Comparison of ENCODE assay signal across 8 cellular contexts in the genomic region with DNA sequence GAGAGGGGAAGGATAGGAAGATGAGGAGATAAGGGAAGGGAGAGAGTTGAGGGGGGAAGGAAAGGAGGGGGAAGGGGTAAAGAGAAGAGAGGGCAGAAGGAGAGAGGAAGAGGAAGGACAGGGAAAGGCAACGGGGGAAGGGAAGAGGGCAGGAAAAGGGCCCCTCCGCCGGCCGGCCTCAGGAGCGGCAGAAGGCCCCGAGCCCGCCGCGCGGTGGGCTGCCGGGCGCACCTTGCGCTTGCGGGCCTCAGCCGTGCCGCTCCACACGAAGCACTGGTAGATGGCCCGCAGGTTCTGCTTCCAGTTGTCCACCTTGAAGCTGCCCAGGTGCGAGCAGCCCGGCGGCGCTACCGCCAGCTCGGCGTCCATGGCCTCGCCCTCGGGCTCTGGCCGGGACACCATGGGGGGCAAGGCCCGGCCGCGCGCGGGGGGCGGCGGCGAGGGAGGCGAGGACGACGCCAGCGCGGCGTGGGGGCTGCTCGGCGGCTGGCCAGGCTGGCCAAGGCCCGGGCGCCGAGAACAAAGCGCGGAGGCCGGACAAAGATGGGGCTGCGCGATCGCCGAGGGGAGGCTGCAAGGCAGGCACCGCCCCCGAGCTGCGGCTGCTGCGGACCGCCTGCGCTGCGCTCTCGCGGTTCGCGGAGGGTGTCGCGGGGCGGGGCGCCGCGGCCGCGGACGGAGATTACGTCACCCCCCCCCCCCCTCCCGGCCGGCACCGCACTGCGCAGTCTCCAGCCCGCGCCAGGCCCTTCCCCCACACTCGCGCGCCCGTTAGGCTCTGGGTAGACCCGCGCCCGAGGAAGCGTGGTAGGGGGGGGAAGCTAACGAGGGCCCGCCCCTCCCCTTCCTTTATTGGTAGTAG. TPM values are rescaled to one million over a fixed set of nuclear protein-coding genes. Genes with fewer than 3 reads are reported as not detected.
DNase-seq lines count a peak whose midpoint lies in the region; ATAC-seq and TF ChIP-seq lines count a peak whose summit lies in the region.

A gene (minus strand): TSS at position 578 of the 862 bp plus-strand sequence. CDS start 176 bp downstream, at position 402.

- no peaks in the 10 kb centered on the region for H3K36me3 ChIP-seq in mucosa of descending colon (ENCODE audit: low read depth)

- no peaks in the 10 kb centered on the region for H3K27me3 Mint-ChIP-seq in activated B cell treated with CpG ODN at 0.5 μM for 24 hours

- peak; percentile 99 for DNase-seq in NCI-H1436 (lab: John Stamatoyannopoulos, UW)
- DNase-seq in NCI-H1436 treated with DMSO at 0.1 percent for 48 hours (lab: John Stamatoyannopoulos, UW), result no peak
- DNase-seq in KBM-7, result peak; percentile 76
- peak; percentile 80 for DNase-seq in activated B cell treated with CpG ODN at 0.5 μM for 24 hours
- DNase-seq in mucosa of descending colon, result no peak
- peak in 28 of 49 donors; percentile 68 to 100 (median 94) for DNase-seq in substantia nigra (lab: John Stamatoyannopoulos, UW)

- POLR2A ChIA-PET in activated B cell treated with CpG ODN at 0.5 μM for 24 hours (lab: Charles Lee), result interaction anchor here (0.6 to 3.2 kb wide), 27 partner anchors 8 to 1665 kb away, joined by 3 to 68 read pairs (median 5); a partner anchor contains a TSS

- peaks cover 42% of the 10 kb centered on the region for H3K4me1 Mint-ChIP-seq in activated B cell treated with CpG ODN at 0.5 μM for 24 hours

- in situ Hi-C loops in KBM-7 (cut with MboI; ENCODE audit: low pct_unique_long_range_greater_than_20kb, low sequenced_read_pairs) (no loop called here), endometrial microvascular endothelial cells (cut with HindIII; ENCODE audit: inconsistent ontology term, low pct_unique_long_range_greater_than_20kb, low sequenced_read_pairs) (no loop called here)

- intact Hi-C loops in activated B cell treated with CpG ODN at 0.5 μM for 24 hours (cut with micrococcal nuclease), result loop anchor here (1.0 to 5.0 kb wide), 13 partner anchors 8 to 1064 kb away; a partner anchor contains a TSS
- intact Hi-C loops in mucosa of descending colon (cut with DNase I, micrococcal nuclease), result no loop called here

- peak within 1 kb of the TSS; percentile 98 for H3K27ac ChIP-seq in substantia nigra (ENCODE audit: low read depth, low read length, poor library complexity, severe bottlenecking)

- peaks cover 32% of the 10 kb centered on the region for H3K4me1 ChIP-seq in mucosa of descending colon (ENCODE audit: low read depth)

- no peaks in the 10 kb centered on the region for H3K9me3 ChIP-seq in mucosa of descending colon

- H3K27ac Mint-ChIP-seq in activated B cell treated with CpG ODN at 0.5 μM for 24 hours, result peak within 1 kb of the TSS; percentile 89

- no peaks in the 10 kb centered on the region for H3K9me3 Mint-ChIP-seq in activated B cell treated with CpG ODN at 0.5 μM for 24 hours

- peaks cover 14% of the 10 kb centered on the region for H3K36me3 Mint-ChIP-seq in activated B cell treated with CpG ODN at 0.5 μM for 24 hours (ENCODE audit: low read depth)

- peak within 1 kb of the TSS; percentile 85 for H3K4me3 ChIP-seq in mucosa of descending colon

- H3K4me3 Mint-ChIP-seq in activated B cell treated with CpG ODN at 0.5 μM for 24 hours, result peak within 1 kb of the TSS; percentile 96

- ATAC-seq in GM21825 (IDR thresholded peaks at IDR 0.05; ENCODE audit: unreplicated experiment), result peak; percentile 53
- ATAC-seq in activated B cell treated with CpG ODN at 0.5 μM for 24 hours (ENCODE audit: low read depth), result peak; percentile 62
- ATAC-seq in mucosa of descending colon, result peak; percentile 78

- TF ChIP-seq CTCF in activated B cell treated with CpG ODN at 0.5 μM for 24 hours (IDR thresholded peaks at IDR 0.05) (no peak), mucosa of descending colon (IDR thresholded peaks at IDR 0.05) (no peak)

- CTCF ChIA-PET in activated B cell treated with CpG ODN at 0.5 μM for 24 hours (lab: Charles Lee), result interaction anchor here (0.7 to 2.7 kb wide), 17 partner anchors 9 to 245 kb away, joined by 3 to 29 read pairs (median 5); no protein-coding TSS in a partner anchor

RNA-seq across cellular contexts. Expression of the gene that starts here (rescaled TPM):
- total RNA-seq in activated B cell treated with CpG ODN at 0.5 μM for 24 hours (128 and 156 TPM in 2 replicates), endometrial microvascular endothelial cells (ENCODE audit: inconsistent ontology term) (183 TPM), mucosa of descending colon (100 to 1,000 TPM; 162 to 168 (median 168) TPM)

Comparison
In these comparisons a context has a peak if more than half of its experiments do, and no peak if none do; other contexts are left out.
1. DNase-seq: peak in NCI-H1436 (single experiment), KBM-7 (single experiment), activated B cell treated with CpG ODN at 0.5 μM for 24 hours (single experiment) and substantia nigra (28 of 49); none in NCI-H1436 treated with DMSO at 0.1 percent for 48 hours (single experiment) and mucosa of descending colon (0 of 3).
2. Peak in every context shown above with its lines, with median percentiles within 50 percentile points of each other: ATAC-seq.